In genomic region chr2:8115966-8116365, GRCh38 we compare ENCODE assay signal across 24 cellular contexts.
DNase-seq lines count a peak whose midpoint lies in the region; ATAC-seq, FAIRE-seq and TF ChIP-seq lines count a peak whose summit lies in the region.
"Had no signal": no experiment of that assay in that cellular context is flagged by ENCODE, and none has a peak within 500 bp of the region (broad histone marks: within the 10 kb centered on the region; RNA-seq: fewer than 3 reads in every experiment).

No MANE protein-coding gene starts in this region.

- no peak overlapping the region for H2AFZ ChIP-seq in HepG2 (ENCODE audit: low read length)

- peaks cover 66% of the 10 kb centered on the region for H3K4me1 ChIP-seq in HepG2 (ENCODE audit: insufficient read depth, low read length)
- peaks cover 0 to 34% (median 5%) of the 10 kb centered on the region in 4 donors for H3K4me1 ChIP-seq in right lobe of liver
- no peaks in the 10 kb centered on the region for H3K4me1 ChIP-seq in gastrocnemius medialis
- peaks cover 0 to 10% of the 10 kb centered on the region in 2 donors for H3K4me1 ChIP-seq in ascending aorta

- ATAC-seq in HepG2: no peak
- ATAC-seq in right lobe of liver: no peak
- ATAC-seq in activated T-helper 17 cell treated with anti-CD3 and anti-CD28 coated beads, Interleukin-2, amount 50 U/mL, for 72 hours (replicated peaks): peak; percentile 33
- no peak for ATAC-seq in gastrocnemius medialis
- no peak for ATAC-seq in GM18907 (IDR thresholded peaks at IDR 0.05; ENCODE audit: unreplicated experiment)
- ATAC-seq: naive thymus-derived CD8-positive, alpha-beta T cell had no signal

- H3K9ac ChIP-seq in HepG2 (ENCODE audit: insufficient read depth, low read depth, low read length): no peak overlapping the region

- H3K27ac Mint-ChIP-seq in activated T-helper 17 cell treated with anti-CD3 and anti-CD28 coated beads, Interleukin-2, amount 50 U/mL, for 72 hours: peak overlapping the region; percentile 61
- H3K27ac Mint-ChIP-seq: activated CD4-positive, alpha-beta T cell treated with anti-CD3 and anti-CD28 coated beads, Interleukin-2, amount 10 ng/mL, durations not matched to agents 24 days and 14 days; activated naive CD4-positive, alpha-beta T cell treated with anti-CD3 and anti-CD28 coated beads, Interleukin-2, amount 50 U/mL, for 24 hours; dendritic cell treated with granulocyte-macrophage colony-stimulating factor and Interleukin-4, amounts not matched to agents 40 ng/mL and 50 ng/mL, for 4 days; mesothelial cell of epicardium; naive thymus-derived CD8-positive, alpha-beta T cell had no signal

- H3K4me3 ChIP-seq in HepG2 (replicated peaks in 1 of 3; ENCODE audit: insufficient read depth in 1 of 3, low read depth in 2 of 3, low read length in 3 of 3) (no peak overlapping the region), right lobe of liver (no peak overlapping the region), gastrocnemius medialis (no peak overlapping the region), H7 (ENCODE audit: insufficient read depth, low read depth, low read length) (no peak overlapping the region), ascending aorta (no peak overlapping the region)
- H3K4me3 ChIP-seq: spleen, vagina had no signal

- H3K4me1 Mint-ChIP-seq in activated T-helper 17 cell treated with anti-CD3 and anti-CD28 coated beads, Interleukin-2, amount 50 U/mL, for 72 hours: peaks cover 37% of the 10 kb centered on the region
- H3K4me1 Mint-ChIP-seq: activated naive CD4-positive, alpha-beta T cell treated with anti-CD3 and anti-CD28 coated beads, Interleukin-2, amount 50 U/mL, for 24 hours had no signal

- POLR2A ChIA-PET in HepG2 (lab: Yijun Ruan, JAX): interaction anchor here (2.9 kb wide), 1 partner anchor 10 kb away, joined by 9 read pairs; no protein-coding TSS in a partner anchor

- H3K9me3 Mint-ChIP-seq in activated T-helper 17 cell treated with anti-CD3 and anti-CD28 coated beads, Interleukin-2, amount 50 U/mL, for 72 hours: no peaks in the 10 kb centered on the region
- H3K9me3 Mint-ChIP-seq: activated naive CD4-positive, alpha-beta T cell treated with anti-CD3 and anti-CD28 coated beads, Interleukin-2, amount 50 U/mL, for 24 hours; dendritic cell treated with granulocyte-macrophage colony-stimulating factor and Interleukin-4, amounts not matched to agents 40 ng/mL and 50 ng/mL, for 4 days; naive thymus-derived CD8-positive, alpha-beta T cell had no signal

- H3K4me2 ChIP-seq in HepG2 (ENCODE audit: low read depth, low read length): no peak overlapping the region

- WGBS in HepG2 (ENCODE audit: low lambda C conversion rate): 98% methylated on average over 3 of the region's 3 CpGs
- WGBS in right lobe of liver (ENCODE audit: insufficient coverage, low coverage, low lambda C conversion rate, missing lambda C conversion rate): 84% methylated on average over 2 of the region's 3 CpGs

- FAIRE-seq in HepG2 (lab: Jason Lieb, UNC): no peak
- FAIRE-seq: keratinocyte had no signal

- H3K79me2 ChIP-seq in HepG2 (ENCODE audit: insufficient read depth, low read length): no peaks in the 10 kb centered on the region

- no peak for TF ChIP-seq POLR2A in HepG2 (IDR thresholded peaks at IDR 0.05; ENCODE audit: insufficient read depth in 1 of 2, low read depth in 2 of 2, low read length in 2 of 2)
- TF ChIP-seq POLR2A in right lobe of liver (IDR thresholded peaks at IDR 0.05): no peak
- TF ChIP-seq POLR2A in gastrocnemius medialis (IDR thresholded peaks at IDR 0.05): no peak

- TF ChIP-seq RAD21 in HepG2 (CRISPR knock-in tag; IDR thresholded peaks at IDR 0.05): no peak

- H3K4me3 Mint-ChIP-seq in activated T-helper 17 cell treated with anti-CD3 and anti-CD28 coated beads, Interleukin-2, amount 50 U/mL, for 72 hours: peak overlapping the region; percentile 18
- H3K4me3 Mint-ChIP-seq: activated CD4-positive, alpha-beta T cell treated with anti-CD3 and anti-CD28 coated beads, Interleukin-2, amount 10 ng/mL, durations not matched to agents 24 days and 14 days; activated naive CD4-positive, alpha-beta T cell treated with anti-CD3 and anti-CD28 coated beads, Interleukin-2, amount 50 U/mL, for 24 hours; dendritic cell treated with granulocyte-macrophage colony-stimulating factor and Interleukin-4, amounts not matched to agents 40 ng/mL and 50 ng/mL, for 4 days; mesothelial cell of epicardium; naive thymus-derived CD8-positive, alpha-beta T cell had no signal

- TF ChIP-seq CTCF in HepG2 (CRISPR knock-in tag; IDR thresholded peaks at IDR 0.05): no peak
- TF ChIP-seq CTCF in right lobe of liver (IDR thresholded peaks at IDR 0.05): no peak
- no peak for TF ChIP-seq CTCF in gastrocnemius medialis (IDR thresholded peaks at IDR 0.05 in 4 of 5, conservative IDR thresholded peaks at IDR 0.05 in 1 of 5)
- no peak for TF ChIP-seq CTCF in ascending aorta (IDR thresholded peaks at IDR 0.05)

- CTCF ChIA-PET in HepG2 (lab: Yijun Ruan, JAX; ENCODE audit: low intra/inter-chr PET ratio, low total read pairs): no interaction called here

- intact Hi-C loops in HepG2 (cut with micrococcal nuclease; ENCODE audit: unreplicated experiment) (no loop called here), right lobe of liver (cut with DNase I) (no loop called here), gastrocnemius medialis (cut with DNase I; ENCODE audit: low total_unique reads) (no loop called here), ascending aorta (cut with DNase I) (no loop called here)

- no peak overlapping the region for H3K27ac ChIP-seq in HepG2 (ENCODE audit: extremely low read length, insufficient read depth, low read length)
- H3K27ac ChIP-seq in right lobe of liver: no peak overlapping the region
- H3K27ac ChIP-seq in gastrocnemius medialis: no peak overlapping the region
- no peak overlapping the region for H3K27ac ChIP-seq in ascending aorta
- H3K27ac ChIP-seq: C4-2B, spleen, vagina had no signal

- H3K27me3 ChIP-seq in HepG2 (ENCODE audit: control insufficient read depth in 1 of 2, insufficient read depth in 2 of 2, low read length in 2 of 2) (no peaks in the 10 kb centered on the region), right lobe of liver (no peaks in the 10 kb centered on the region), gastrocnemius medialis (no peaks in the 10 kb centered on the region), H7 (ENCODE audit: control insufficient read depth, insufficient read depth, low read length) (no peaks in the 10 kb centered on the region), ascending aorta (no peaks in the 10 kb centered on the region)
- H3K27me3 ChIP-seq: vagina had no signal

- no TSS peak for BruUV-seq in HepG2 (replicated peaks; lab: Mats Ljungman, UMichigan)

- H3K36me3 ChIP-seq in HepG2 (replicated peaks in 1 of 2; ENCODE audit: control insufficient read depth in 1 of 2, insufficient read depth in 2 of 2, low read length in 2 of 2): no peaks in the 10 kb centered on the region
- H3K36me3 ChIP-seq in right lobe of liver: no peaks in the 10 kb centered on the region
- H3K36me3 ChIP-seq in gastrocnemius medialis: no peaks in the 10 kb centered on the region
- H3K36me3 ChIP-seq in H7 (replicated peaks; ENCODE audit: control insufficient read depth, insufficient read depth, low read length): no peaks in the 10 kb centered on the region
- H3K36me3 ChIP-seq in ascending aorta: no peaks in the 10 kb centered on the region
- H3K36me3 ChIP-seq: spleen, vagina had no signal

- DNase-seq in HepG2 (ENCODE audit: low spot score) (no peak), right lobe of liver (no peak), NCI-H1048 (lab: John Stamatoyannopoulos, UW) (peak; percentile 82), gastrocnemius medialis (no peak), H7 (no peak), ascending aorta (ENCODE audit: low spot score in 2 of 2) (no peak)
- DNase-seq: ACHN; activated CD4-positive, alpha-beta T cell treated with anti-CD3 and anti-CD28 coated beads, Interleukin-2, amount 10 ng/mL, durations not matched to agents 24 days and 14 days; central memory CD4-positive, alpha-beta T cell; glutamatergic neuron; GOT3; naive thymus-derived CD8-positive, alpha-beta T cell; NCI-H524; spleen; stimulated activated CD4-positive, alpha-beta T cell treated with anti-CD3 and anti-CD28 coated beads, Interleukin-4, amount 100 ng/mL, for 1 hour; stimulated activated naive CD4-positive, alpha-beta T cell had no signal

- H3K9me3 ChIP-seq in HepG2 (ENCODE audit: low read length) (peaks cover 3% of the 10 kb centered on the region; the same call in 1 of the 2 replicates), right lobe of liver (no peaks in the 10 kb centered on the region), gastrocnemius medialis (no peaks in the 10 kb centered on the region), ascending aorta (no peaks in the 10 kb centered on the region)
- H3K9me3 ChIP-seq: spleen, vagina had no signal

- in situ Hi-C loops in HepG2 (cut with HindIII; ENCODE audit: extremely low pct_ligation_motif_present, low pct_unique_long_range_greater_than_20kb) (no loop called here), gastrocnemius medialis (cut with MboI; ENCODE audit: low sequenced_read_pairs in 4 of 4) (no loop called here)

- no peaks in the 10 kb centered on the region for H3K27me3 Mint-ChIP-seq in activated T-helper 17 cell treated with anti-CD3 and anti-CD28 coated beads, Interleukin-2, amount 50 U/mL, for 72 hours
- H3K27me3 Mint-ChIP-seq: activated naive CD4-positive, alpha-beta T cell treated with anti-CD3 and anti-CD28 coated beads, Interleukin-2, amount 50 U/mL, for 24 hours had no signal

- TF ChIP-seq EP300 in HepG2 (IDR thresholded peaks at IDR 0.05; ENCODE audit: low read depth in 2 of 2, low read length in 2 of 2): no peak
- TF ChIP-seq EP300 in HepG2 (CRISPR knock-in tag; IDR thresholded peaks at IDR 0.05; ENCODE audit: borderline replicate concordance): no peak

- H4K20me1 ChIP-seq in HepG2 (ENCODE audit: insufficient read depth, low read length): no peaks in the 10 kb centered on the region

- H3K36me3 Mint-ChIP-seq in activated T-helper 17 cell treated with anti-CD3 and anti-CD28 coated beads, Interleukin-2, amount 50 U/mL, for 72 hours (ENCODE audit: low read depth): no peaks in the 10 kb centered on the region
- H3K36me3 Mint-ChIP-seq: mesothelial cell of epicardium; naive thymus-derived CD8-positive, alpha-beta T cell had no signal

TF ChIP-seq in HepG2, 621 proteins besides CTCF, POLR2A, EP300 and RAD21 (continues in another document):
- no peak for TF ChIP-seq TRIM22 (IDR thresholded peaks at IDR 0.05)
